In genomic region chr2:20179755-20180594, GRCh38 we compare ENCODE assay signal across 1 cellular context.
TF ChIP-seq lines count a peak whose summit lies in the region.

No MANE protein-coding gene starts in this region.

TF ChIP-seq in HepG2, 621 proteins besides CTCF, POLR2A, EP300 and RAD21 (continued from another document and continues in another):
- TF ChIP-seq ZNF101 (CRISPR knock-in tag; IDR thresholded peaks at IDR 0.05; ENCODE audit: borderline replicate concordance, low read depth) (no peak), KLF12 (CRISPR knock-in tag; IDR thresholded peaks at IDR 0.05; ENCODE audit: borderline replicate concordance) (no peak), FIP1L1 (IDR thresholded peaks at IDR 0.05; ENCODE audit: borderline replicate concordance, insufficient read depth, low read depth, low read length) (no peak), ZNF605 (CRISPR knock-in tag; IDR thresholded peaks at IDR 0.05) (peak; percentile 83; the same call in 1 of the 2 replicates), AGO1 (IDR thresholded peaks at IDR 0.05; ENCODE audit: low read depth, low read length, poor library complexity, severe bottlenecking) (peak; percentile 57), ZNF513 (CRISPR knock-in tag; conservative IDR thresholded peaks at IDR 0.05) (peak; percentile 39; the same call in 1 of the 2 replicates), KLF9 (CRISPR knock-in tag; IDR thresholded peaks at IDR 0.05; ENCODE audit: low read depth) (no peak; the same call in 1 of the 2 replicates), JUN (CRISPR knock-in tag; IDR thresholded peaks at IDR 0.05) (no peak; the same call in 1 of the 2 replicates), ATAD3A (CRISPR knock-in tag; IDR thresholded peaks at IDR 0.05) (no peak), ZNF746 (CRISPR knock-in tag; IDR thresholded peaks at IDR 0.05) (peak; percentile 73), ARNT2 (CRISPR knock-in tag; IDR thresholded peaks at IDR 0.05; ENCODE audit: low read depth) (no peak; the same call in 1 of the 2 replicates), ZNF710 (CRISPR knock-in tag; IDR thresholded peaks at IDR 0.05; ENCODE audit: borderline replicate concordance) (peak; percentile 64; the same call in 1 of the 2 replicates), ZNF407 (CRISPR knock-in tag; IDR thresholded peaks at IDR 0.05; ENCODE audit: not compliant biosample characterization) (peak; percentile 91), ETV5 (CRISPR knock-in tag; IDR thresholded peaks at IDR 0.05; ENCODE audit: borderline replicate concordance) (peak; percentile 32), ZNF441 (CRISPR knock-in tag; IDR thresholded peaks at IDR 0.05; ENCODE audit: borderline replicate concordance) (no peak; the same call in 1 of the 2 replicates), ZNF512 (CRISPR knock-in tag; IDR thresholded peaks at IDR 0.05) (no peak), ZNF264 (CRISPR knock-in tag; IDR thresholded peaks at IDR 0.05) (no peak; the same call in 1 of the 2 replicates), NBN (conservative IDR thresholded peaks at IDR 0.05) (no peak), ZNF280D (CRISPR knock-in tag; IDR thresholded peaks at IDR 0.05) (peak; percentile 84; the same call in 1 of the 2 replicates), ZNF496 (CRISPR knock-in tag; IDR thresholded peaks at IDR 0.05; ENCODE audit: insufficient replicate concordance) (no peak), TCF7L2 (IDR thresholded peaks at IDR 0.05; ENCODE audit: low read depth, low read length) (no peak), ZNF83 (CRISPR knock-in tag; IDR thresholded peaks at IDR 0.05; ENCODE audit: borderline replicate concordance) (no peak), ZSCAN25 (CRISPR knock-in tag; IDR thresholded peaks at IDR 0.05) (no peak; the same call in 1 of the 2 replicates), TP53 (CRISPR knock-in tag; conservative IDR thresholded peaks at IDR 0.05) (0 out of 2 replicates have a peak, but pooled peaks have one; percentile 13), ZNF17 (CRISPR knock-in tag; IDR thresholded peaks at IDR 0.05) (no peak), SIN3B (IDR thresholded peaks at IDR 0.05; ENCODE audit: low read length) (no peak), MBD4 (IDR thresholded peaks at IDR 0.05; ENCODE audit: borderline replicate concordance, low read length) (no peak), KDM1A (CRISPR knock-in tag; IDR thresholded peaks at IDR 0.05) (no peak), ZNF674 (CRISPR knock-in tag; IDR thresholded peaks at IDR 0.05; ENCODE audit: low read depth) (no peak), ZC3H4 (CRISPR knock-in tag; IDR thresholded peaks at IDR 0.05; ENCODE audit: borderline replicate concordance) (no peak), ZNF747 (CRISPR knock-in tag; IDR thresholded peaks at IDR 0.05; ENCODE audit: borderline replicate concordance) (no peak), ZNF772 (CRISPR knock-in tag; IDR thresholded peaks at IDR 0.05) (no peak), POGZ (CRISPR knock-in tag; IDR thresholded peaks at IDR 0.05) (peak; percentile 9; the same call in 1 of the 2 replicates)
- TF ChIP-seq, protein P1, sequence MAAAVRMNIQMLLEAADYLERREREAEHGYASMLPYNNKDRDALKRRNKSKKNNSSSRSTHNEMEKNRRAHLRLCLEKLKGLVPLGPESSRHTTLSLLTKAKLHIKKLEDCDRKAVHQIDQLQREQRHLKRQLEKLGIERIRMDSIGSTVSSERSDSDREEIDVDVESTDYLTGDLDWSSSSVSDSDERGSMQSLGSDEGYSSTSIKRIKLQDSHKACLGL (CRISPR knock-in tag; IDR thresholded peaks at IDR 0.05) = peak; percentile 76; the same call in 1 of the 2 replicates
- TF ChIP-seq, protein P2, sequence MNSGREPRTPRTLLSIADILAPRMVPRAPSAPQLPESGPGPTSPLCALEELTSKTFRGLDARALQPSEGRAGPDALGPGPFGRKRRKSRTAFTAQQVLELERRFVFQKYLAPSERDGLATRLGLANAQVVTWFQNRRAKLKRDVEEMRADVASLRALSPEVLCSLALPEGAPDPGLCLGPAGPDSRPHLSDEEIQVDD (CRISPR knock-in tag; IDR thresholded peaks at IDR 0.05; ENCODE audit: borderline replicate concordance) = no peak; the same call in 1 of the 2 replicates
- TF ChIP-seq, protein P3, sequence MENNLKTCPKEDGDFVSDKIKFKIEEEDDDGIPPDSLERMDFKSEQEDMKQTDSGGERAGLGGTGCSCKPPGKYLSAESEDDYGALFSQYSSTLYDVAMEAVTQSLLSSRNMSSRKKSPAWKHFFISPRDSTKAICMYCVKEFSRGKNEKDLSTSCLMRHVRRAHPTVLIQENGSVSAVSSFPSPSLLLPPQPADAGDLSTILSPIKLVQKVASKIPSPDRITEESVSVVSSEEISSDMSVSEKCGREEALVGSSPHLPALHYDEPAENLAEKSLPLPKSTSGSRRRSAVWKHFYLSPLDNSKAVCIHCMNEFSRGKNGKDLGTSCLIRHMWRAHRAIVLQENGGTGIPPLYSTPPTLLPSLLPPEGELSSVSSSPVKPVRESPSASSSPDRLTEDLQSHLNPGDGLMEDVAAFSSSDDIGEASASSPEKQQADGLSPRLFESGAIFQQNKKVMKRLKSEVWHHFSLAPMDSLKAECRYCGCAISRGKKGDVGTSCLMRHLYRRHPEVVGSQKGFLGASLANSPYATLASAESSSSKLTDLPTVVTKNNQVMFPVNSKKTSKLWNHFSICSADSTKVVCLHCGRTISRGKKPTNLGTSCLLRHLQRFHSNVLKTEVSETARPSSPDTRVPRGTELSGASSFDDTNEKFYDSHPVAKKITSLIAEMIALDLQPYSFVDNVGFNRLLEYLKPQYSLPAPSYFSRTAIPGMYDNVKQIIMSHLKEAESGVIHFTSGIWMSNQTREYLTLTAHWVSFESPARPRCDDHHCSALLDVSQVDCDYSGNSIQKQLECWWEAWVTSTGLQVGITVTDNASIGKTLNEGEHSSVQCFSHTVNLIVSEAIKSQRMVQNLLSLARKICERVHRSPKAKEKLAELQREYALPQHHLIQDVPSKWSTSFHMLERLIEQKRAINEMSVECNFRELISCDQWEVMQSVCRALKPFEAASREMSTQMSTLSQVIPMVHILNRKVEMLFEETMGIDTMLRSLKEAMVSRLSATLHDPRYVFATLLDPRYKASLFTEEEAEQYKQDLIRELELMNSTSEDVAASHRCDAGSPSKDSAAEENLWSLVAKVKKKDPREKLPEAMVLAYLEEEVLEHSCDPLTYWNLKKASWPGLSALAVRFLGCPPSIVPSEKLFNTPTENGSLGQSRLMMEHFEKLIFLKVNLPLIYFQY (CRISPR knock-in tag; IDR thresholded peaks at IDR 0.05; ENCODE audit: borderline replicate concordance) = 0 out of 2 replicates have a peak, but pooled peaks have one; percentile 50
